8 cellular contexts compared by ENCODE assay signal in the genomic region with DNA sequence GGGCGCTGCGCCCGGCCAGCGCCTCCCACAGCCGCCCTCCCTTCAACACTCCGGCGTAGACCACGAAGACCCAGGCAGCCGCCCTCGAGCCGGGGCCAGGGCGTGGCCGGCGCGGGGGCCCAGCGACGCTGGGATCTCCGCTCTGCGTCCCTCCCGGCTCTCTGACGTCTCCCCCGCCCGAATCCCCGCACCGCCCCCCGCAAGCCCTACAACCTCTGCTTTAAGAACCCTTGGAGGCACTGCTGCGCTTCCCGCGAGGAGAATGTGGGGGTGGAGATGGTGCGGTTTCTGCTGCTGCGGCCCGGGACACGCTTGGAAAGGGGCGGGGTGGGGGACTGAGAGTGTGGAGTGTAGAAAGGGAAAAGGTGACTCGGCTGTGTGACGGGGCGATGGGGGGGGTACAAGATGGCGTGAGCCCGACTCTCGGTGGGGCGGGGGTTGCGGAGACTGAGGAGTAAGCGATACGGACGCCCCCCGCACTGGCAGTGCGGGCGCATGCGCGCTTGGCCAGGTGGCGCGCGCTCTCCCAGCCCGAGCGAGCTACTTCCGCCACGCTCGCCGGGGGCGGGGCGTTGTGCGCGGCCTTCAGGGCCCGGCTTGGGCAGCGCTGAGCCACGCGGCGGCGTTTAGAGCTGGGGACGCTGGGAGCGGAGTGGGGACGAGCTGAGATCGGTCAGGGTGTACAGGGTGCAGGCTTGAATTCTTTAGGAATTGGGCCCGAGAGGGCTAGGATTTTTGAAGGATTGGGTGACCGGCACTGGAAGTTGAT.
A peak's percentile ranks its signal among the peaks of the same experiment; 100 is the strongest.
DNase-seq lines count a peak whose midpoint lies in the region; ATAC-seq and TF ChIP-seq lines count a peak whose summit lies in the region.

SUPT3H (minus strand) TSS at position 380 of the 769 bp plus-strand sequence.

- H3K36me3 ChIP-seq in rectal smooth muscle tissue (ENCODE audit: control insufficient read depth, insufficient read depth, low read length), result no peaks in the 10 kb centered on the region

- DNase-seq in NCI-H146 (lab: John Stamatoyannopoulos, UW) (peak; percentile 87), T-helper 2 cell (peak; percentile 81 to 96 (median 89)), anterior cingulate cortex (lab: John Stamatoyannopoulos, UW) (peak; percentile 54 to 93 (median 87)), hepatic stellate cell (ENCODE audit: low spot score) (peak; percentile 83), cortex of kidney (lab: John Stamatoyannopoulos, UW) (no peak)

- H3K9ac ChIP-seq in rectal smooth muscle tissue (ENCODE audit: low read length), result peak within 1 kb of the TSS; percentile 93

- H3K4me1 ChIP-seq in rectal smooth muscle tissue (ENCODE audit: control insufficient read depth, insufficient read depth, low read length), result peaks cover 10% of the 10 kb centered on the region

- H3K27me3 ChIP-seq in rectal smooth muscle tissue (ENCODE audit: control insufficient read depth, insufficient read depth, low read length), result no peaks in the 10 kb centered on the region

- peak; percentile 94 for TF ChIP-seq POLR2A in GM15510 (IDR thresholded peaks at IDR 0.05; ENCODE audit: borderline replicate concordance, extremely low read depth, insufficient read length)

- peak within 1 kb of the TSS; percentile 96 for H3K4me3 ChIP-seq in rectal smooth muscle tissue (ENCODE audit: low read length)

- peak within 1 kb of the TSS; percentile 99 for H3K27ac ChIP-seq in rectal smooth muscle tissue (ENCODE audit: low read depth, low read length)

- ATAC-seq in HG02852 (IDR thresholded peaks at IDR 0.05; ENCODE audit: unreplicated experiment), result peak; percentile 93
